ENCODE assay signal across 1 cellular context in the genomic region with DNA sequence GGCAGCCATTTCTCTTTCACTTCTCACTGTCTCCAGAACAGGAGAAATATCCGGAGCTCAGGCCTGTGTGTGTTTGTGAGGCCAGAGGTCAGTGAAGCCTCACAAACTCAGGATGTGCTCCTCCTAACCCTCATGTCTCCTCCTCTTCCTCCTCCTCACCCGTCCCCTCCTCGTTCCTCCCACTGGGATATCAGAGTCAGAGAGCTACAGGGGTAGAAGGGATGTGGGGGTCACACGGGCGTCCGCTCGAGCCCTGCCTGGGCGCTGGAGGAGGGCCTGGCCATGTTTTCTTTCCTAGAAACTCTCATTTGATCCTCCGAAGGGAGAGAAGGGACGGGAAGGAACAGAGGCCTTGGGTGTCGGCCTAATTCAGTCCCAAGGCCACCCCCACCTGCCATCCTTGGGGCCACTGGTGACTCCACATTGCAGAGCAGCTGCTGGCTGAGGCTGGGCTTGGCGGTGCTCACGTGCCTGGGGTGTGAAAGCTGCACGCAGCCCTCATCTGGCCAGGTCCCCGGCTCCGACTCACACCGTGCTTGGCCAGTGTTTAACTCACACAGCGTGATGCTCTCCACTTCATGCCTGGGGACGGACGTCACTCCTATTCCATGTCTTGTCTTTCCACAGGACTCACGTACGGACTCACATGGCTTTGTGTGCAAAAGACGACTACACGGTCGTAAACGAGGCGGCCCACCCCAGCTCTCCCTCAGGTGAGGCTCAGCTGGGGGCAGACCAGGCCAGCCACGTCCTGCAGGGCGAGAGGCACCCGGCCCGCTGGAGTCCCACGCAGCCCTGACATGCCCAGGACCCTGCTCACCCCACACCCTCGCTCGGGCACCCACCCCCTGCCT.
A peak's percentile ranks its signal among the peaks of the same experiment; 100 is the strongest.
TF ChIP-seq lines count a peak whose summit lies in the region.

No MANE protein-coding gene starts in this region.

TF ChIP-seq in HepG2, 621 proteins besides CTCF, POLR2A, EP300 and RAD21 (continued from another document and continues in another):
- TF ChIP-seq CCAR2 (optimal IDR thresholded peaks at IDR 0.05; ENCODE audit: low read depth, low read length): no peak
- TF ChIP-seq SIX1 (CRISPR knock-in tag; IDR thresholded peaks at IDR 0.05; ENCODE audit: borderline replicate concordance): no peak
- TF ChIP-seq, protein P1, sequence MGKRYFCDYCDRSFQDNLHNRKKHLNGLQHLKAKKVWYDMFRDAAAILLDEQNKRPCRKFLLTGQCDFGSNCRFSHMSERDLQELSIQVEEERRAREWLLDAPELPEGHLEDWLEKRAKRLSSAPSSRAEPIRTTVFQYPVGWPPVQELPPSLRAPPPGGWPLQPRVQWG (CRISPR knock-in tag; IDR thresholded peaks at IDR 0.05; ENCODE audit: borderline replicate concordance, low read depth): no peak
- TF ChIP-seq, protein P2, sequence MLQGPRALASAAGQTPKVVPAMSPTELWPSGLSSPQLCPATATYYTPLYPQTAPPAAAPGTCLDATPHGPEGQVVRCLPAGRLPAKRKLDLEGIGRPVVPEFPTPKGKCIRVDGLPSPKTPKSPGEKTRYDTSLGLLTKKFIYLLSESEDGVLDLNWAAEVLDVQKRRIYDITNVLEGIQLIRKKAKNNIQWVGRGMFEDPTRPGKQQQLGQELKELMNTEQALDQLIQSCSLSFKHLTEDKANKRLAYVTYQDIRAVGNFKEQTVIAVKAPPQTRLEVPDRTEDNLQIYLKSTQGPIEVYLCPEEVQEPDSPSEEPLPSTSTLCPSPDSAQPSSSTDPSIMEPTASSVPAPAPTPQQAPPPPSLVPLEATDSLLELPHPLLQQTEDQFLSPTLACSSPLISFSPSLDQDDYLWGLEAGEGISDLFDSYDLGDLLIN (CRISPR knock-in tag; IDR thresholded peaks at IDR 0.05; ENCODE audit: borderline replicate concordance): no peak
- no peak for TF ChIP-seq ZNF430 (CRISPR knock-in tag; IDR thresholded peaks at IDR 0.05)
- no peak for TF ChIP-seq CEBPG (CRISPR knock-in tag; IDR thresholded peaks at IDR 0.05)
- TF ChIP-seq SRF (IDR thresholded peaks at IDR 0.05; ENCODE audit: low read depth, low read length): no peak
- TF ChIP-seq TFDP1 (CRISPR knock-in tag; IDR thresholded peaks at IDR 0.05; ENCODE audit: borderline replicate concordance): peak; percentile 61; the same call in 1 of the 2 replicates
- TF ChIP-seq KAT2B (IDR thresholded peaks at IDR 0.05; ENCODE audit: borderline replicate concordance, low read depth, low read length): no peak
- 0 out of 4 replicates have a peak, but pooled peaks of 1 of the 2 experiments have one; percentile 28 for TF ChIP-seq NR2F1 (CRISPR knock-in tag; IDR thresholded peaks at IDR 0.05)
- TF ChIP-seq ZUFSP (CRISPR knock-in tag; IDR thresholded peaks at IDR 0.05; ENCODE audit: borderline replicate concordance): no peak
- TF ChIP-seq SPEN (CRISPR knock-in tag; IDR thresholded peaks at IDR 0.05; ENCODE audit: low read depth): peak; percentile 29; the same call in 1 of the 2 replicates
- no peak for TF ChIP-seq ZNF75D (CRISPR knock-in tag; IDR thresholded peaks at IDR 0.05; ENCODE audit: borderline replicate concordance)
- peak; percentile 63; the same call in 1 of the 2 replicates for TF ChIP-seq TBX2 (CRISPR knock-in tag; IDR thresholded peaks at IDR 0.05; ENCODE audit: borderline replicate concordance)
- TF ChIP-seq JDP2 (CRISPR knock-in tag; IDR thresholded peaks at IDR 0.05; ENCODE audit: borderline replicate concordance): no peak
- no peak for TF ChIP-seq MNT (IDR thresholded peaks at IDR 0.05)
- 0 out of 2 replicates have a peak, but pooled peaks have one; percentile 18 for TF ChIP-seq FOXA3 (CRISPR knock-in tag; IDR thresholded peaks at IDR 0.05)
- TF ChIP-seq ZNF138 (CRISPR knock-in tag; IDR thresholded peaks at IDR 0.05; ENCODE audit: low read depth): no peak
- TF ChIP-seq ZNF607 (CRISPR knock-in tag; IDR thresholded peaks at IDR 0.05; ENCODE audit: borderline replicate concordance): no peak
- no peak for TF ChIP-seq HMG20B (CRISPR knock-in tag; conservative IDR thresholded peaks at IDR 0.05)
- no peak for TF ChIP-seq ZNF354B (CRISPR knock-in tag; IDR thresholded peaks at IDR 0.05)
- TF ChIP-seq RNF2 (conservative IDR thresholded peaks at IDR 0.05; ENCODE audit: low read depth): peak; percentile 74
- TF ChIP-seq TRAFD1 (CRISPR knock-in tag; IDR thresholded peaks at IDR 0.05; ENCODE audit: borderline replicate concordance): no peak
- TF ChIP-seq CC2D1A (CRISPR knock-in tag; IDR thresholded peaks at IDR 0.05): no peak
- 0 out of 2 replicates have a peak, but pooled peaks have one; percentile 13 for TF ChIP-seq RARA (CRISPR knock-in tag; IDR thresholded peaks at IDR 0.05)
- TF ChIP-seq ZNF850 (CRISPR knock-in tag; conservative IDR thresholded peaks at IDR 0.05): no peak
- TF ChIP-seq ZNF251 (CRISPR knock-in tag; IDR thresholded peaks at IDR 0.05): no peak
- no peak for TF ChIP-seq ZNF296 (CRISPR knock-in tag; conservative IDR thresholded peaks at IDR 0.05)
- TF ChIP-seq IRX3 (CRISPR knock-in tag; IDR thresholded peaks at IDR 0.05; ENCODE audit: borderline replicate concordance, low read depth): no peak
- no peak for TF ChIP-seq HOXA5 (CRISPR knock-in tag; IDR thresholded peaks at IDR 0.05)
- no peak for TF ChIP-seq PAF1 (CRISPR knock-in tag; IDR thresholded peaks at IDR 0.05)
- no peak for TF ChIP-seq ZBTB8A (CRISPR knock-in tag; IDR thresholded peaks at IDR 0.05; ENCODE audit: borderline replicate concordance, low read depth)
- no peak for TF ChIP-seq ZMYM2 (CRISPR knock-in tag; IDR thresholded peaks at IDR 0.05)
- TF ChIP-seq ZBTB4 (CRISPR knock-in tag; IDR thresholded peaks at IDR 0.05; ENCODE audit: borderline replicate concordance): peak; percentile 72; the same call in 1 of the 2 replicates
- no peak for TF ChIP-seq SAP130 (CRISPR knock-in tag; IDR thresholded peaks at IDR 0.05; ENCODE audit: low read depth)
- TF ChIP-seq ZNF292 (CRISPR knock-in tag; IDR thresholded peaks at IDR 0.05; ENCODE audit: borderline replicate concordance, low read depth): no peak; the same call in 1 of the 2 replicates
- no peak for TF ChIP-seq E2F1 (CRISPR knock-in tag; IDR thresholded peaks at IDR 0.05)
- TF ChIP-seq HMG20A (CRISPR knock-in tag; IDR thresholded peaks at IDR 0.05; ENCODE audit: borderline replicate concordance): no peak
- no peak for TF ChIP-seq PHF8 (CRISPR knock-in tag; IDR thresholded peaks at IDR 0.05)
- TF ChIP-seq, protein P3, sequence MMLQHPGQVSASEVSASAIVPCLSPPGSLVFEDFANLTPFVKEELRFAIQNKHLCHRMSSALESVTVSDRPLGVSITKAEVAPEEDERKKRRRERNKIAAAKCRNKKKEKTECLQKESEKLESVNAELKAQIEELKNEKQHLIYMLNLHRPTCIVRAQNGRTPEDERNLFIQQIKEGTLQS (CRISPR knock-in tag; IDR thresholded peaks at IDR 0.05): no peak
- TF ChIP-seq BORCS8-MEF2B (CRISPR knock-in tag; IDR thresholded peaks at IDR 0.05): no peak; the same call in 1 of the 2 replicates
- no peak for TF ChIP-seq DDIT3 (CRISPR knock-in tag; IDR thresholded peaks at IDR 0.05)
- no peak for TF ChIP-seq ZFP90 (CRISPR knock-in tag; IDR thresholded peaks at IDR 0.05; ENCODE audit: borderline replicate concordance)
- TF ChIP-seq PHB2 (IDR thresholded peaks at IDR 0.05; ENCODE audit: partially characterized antibody): no peak
- no peak for TF ChIP-seq GFI1 (CRISPR knock-in tag; IDR thresholded peaks at IDR 0.05; ENCODE audit: borderline replicate concordance)
- TF ChIP-seq SALL2 (CRISPR knock-in tag; IDR thresholded peaks at IDR 0.05): peak; percentile 75; the same call in 1 of the 2 replicates
- TF ChIP-seq ZNF234 (CRISPR knock-in tag; conservative IDR thresholded peaks at IDR 0.05): no peak
- TF ChIP-seq TCF7 (IDR thresholded peaks at IDR 0.05; ENCODE audit: low read depth): no peak
- no peak for TF ChIP-seq ZNF660 (CRISPR knock-in tag; IDR thresholded peaks at IDR 0.05; ENCODE audit: borderline replicate concordance, low read depth)
- TF ChIP-seq THYN1 (CRISPR knock-in tag; IDR thresholded peaks at IDR 0.05; ENCODE audit: borderline replicate concordance, low read depth): no peak
- no peak for TF ChIP-seq PHF21A (CRISPR knock-in tag; IDR thresholded peaks at IDR 0.05)
- no peak for TF ChIP-seq RELA (CRISPR knock-in tag; IDR thresholded peaks at IDR 0.05)
- TF ChIP-seq ATRX (CRISPR knock-in tag; IDR thresholded peaks at IDR 0.05; ENCODE audit: borderline replicate concordance): no peak
- 0 out of 2 replicates have a peak, but pooled peaks have one; percentile 30 for TF ChIP-seq KDM2A (CRISPR knock-in tag; IDR thresholded peaks at IDR 0.05; ENCODE audit: borderline replicate concordance, low read depth)
